1 cellular context compared by ENCODE assay signal in genomic region chr4:75514131-75514948, GRCh38.
TF ChIP-seq lines count a peak whose summit lies in the region.

TSS of gene RCHY1 (minus strand) at chr4:75514403. CDS start at chr4:75514286, 117 bp downstream.
A gene with protein sequence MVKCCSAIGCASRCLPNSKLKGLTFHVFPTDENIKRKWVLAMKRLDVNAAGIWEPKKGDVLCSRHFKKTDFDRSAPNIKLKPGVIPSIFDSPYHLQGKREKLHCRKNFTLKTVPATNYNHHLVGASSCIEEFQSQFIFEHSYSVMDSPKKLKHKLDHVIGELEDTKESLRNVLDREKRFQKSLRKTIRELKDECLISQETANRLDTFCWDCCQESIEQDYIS (plus strand): TSS chr4:75514473. CDS start chr4:75515453, 980 bp downstream.

TF ChIP-seq in HepG2, 621 proteins besides CTCF, POLR2A, EP300 and RAD21 (continued from another document and continues in another):
- TF ChIP-seq, protein P1, sequence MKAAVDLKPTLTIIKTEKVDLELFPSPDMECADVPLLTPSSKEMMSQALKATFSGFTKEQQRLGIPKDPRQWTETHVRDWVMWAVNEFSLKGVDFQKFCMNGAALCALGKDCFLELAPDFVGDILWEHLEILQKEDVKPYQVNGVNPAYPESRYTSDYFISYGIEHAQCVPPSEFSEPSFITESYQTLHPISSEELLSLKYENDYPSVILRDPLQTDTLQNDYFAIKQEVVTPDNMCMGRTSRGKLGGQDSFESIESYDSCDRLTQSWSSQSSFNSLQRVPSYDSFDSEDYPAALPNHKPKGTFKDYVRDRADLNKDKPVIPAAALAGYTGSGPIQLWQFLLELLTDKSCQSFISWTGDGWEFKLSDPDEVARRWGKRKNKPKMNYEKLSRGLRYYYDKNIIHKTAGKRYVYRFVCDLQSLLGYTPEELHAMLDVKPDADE (CRISPR knock-in tag; IDR thresholded peaks at IDR 0.05), result no peak
- TF ChIP-seq ZNF576 (CRISPR knock-in tag; IDR thresholded peaks at IDR 0.05), result no peak
- peak; percentile 79 for TF ChIP-seq HIVEP1 (CRISPR knock-in tag; IDR thresholded peaks at IDR 0.05)
- no peak for TF ChIP-seq TEAD2 (CRISPR knock-in tag; IDR thresholded peaks at IDR 0.05)
- TF ChIP-seq ZNF672 (CRISPR knock-in tag; IDR thresholded peaks at IDR 0.05), result no peak
- no peak for TF ChIP-seq ZNF850 (CRISPR knock-in tag; conservative IDR thresholded peaks at IDR 0.05)
- TF ChIP-seq ZNF329 (CRISPR knock-in tag; IDR thresholded peaks at IDR 0.05; ENCODE audit: low read depth), result no peak
- TF ChIP-seq ZKSCAN1 (IDR thresholded peaks at IDR 0.05; ENCODE audit: low read length), result no peak
- 0 out of 2 replicates have a peak, but pooled peaks have one; percentile 23 for TF ChIP-seq XBP1 (CRISPR knock-in tag; IDR thresholded peaks at IDR 0.05)
- peak; percentile 74 for TF ChIP-seq RBM39 (IDR thresholded peaks at IDR 0.05; ENCODE audit: low read depth, low read length, poor library complexity, severe bottlenecking)
- TF ChIP-seq FOXA3 (CRISPR knock-in tag; IDR thresholded peaks at IDR 0.05), result peak; percentile 66
- TF ChIP-seq PRMT3 (CRISPR knock-in tag; IDR thresholded peaks at IDR 0.05; ENCODE audit: borderline replicate concordance, low read depth), result no peak; the same call in 1 of the 2 replicates
- no peak for TF ChIP-seq MYNN (CRISPR knock-in tag; IDR thresholded peaks at IDR 0.05; ENCODE audit: low read depth)
- TF ChIP-seq JUN (CRISPR knock-in tag; IDR thresholded peaks at IDR 0.05), result no peak
- no peak for TF ChIP-seq ZBTB42 (CRISPR knock-in tag; IDR thresholded peaks at IDR 0.05)
- TF ChIP-seq MYC (CRISPR knock-in tag; IDR thresholded peaks at IDR 0.05; ENCODE audit: borderline replicate concordance), result peak; percentile 80; the same call in 1 of the 2 replicates
- TF ChIP-seq SMAD9 (CRISPR knock-in tag; IDR thresholded peaks at IDR 0.05), result no peak
- TF ChIP-seq ATF7 (IDR thresholded peaks at IDR 0.05), result no peak
- no peak for TF ChIP-seq ATF7 (CRISPR knock-in tag; IDR thresholded peaks at IDR 0.05)
- no peak; the same call in 1 of the 2 replicates for TF ChIP-seq ZNF567 (CRISPR knock-in tag; IDR thresholded peaks at IDR 0.05; ENCODE audit: borderline replicate concordance)
- TF ChIP-seq, protein P2, sequence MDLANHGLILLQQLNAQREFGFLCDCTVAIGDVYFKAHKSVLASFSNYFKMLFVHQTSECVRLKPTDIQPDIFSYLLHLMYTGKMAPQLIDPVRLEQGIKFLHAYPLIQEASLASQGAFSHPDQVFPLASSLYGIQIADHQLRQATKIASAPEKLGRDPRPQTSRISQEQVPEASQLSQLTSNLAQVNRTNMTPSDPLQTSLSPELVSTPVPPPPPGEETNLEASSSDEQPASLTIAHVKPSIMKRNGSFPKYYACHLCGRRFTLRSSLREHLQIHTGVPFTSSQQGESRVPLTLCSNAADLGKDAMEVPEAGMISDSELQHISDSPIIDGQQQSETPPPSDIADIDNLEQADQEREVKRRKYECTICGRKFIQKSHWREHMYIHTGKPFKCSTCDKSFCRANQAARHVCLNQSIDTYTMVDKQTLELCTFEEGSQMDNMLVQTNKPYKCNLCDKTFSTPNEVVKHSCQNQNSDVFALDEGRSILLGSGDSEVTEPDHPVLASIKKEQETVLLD (CRISPR knock-in tag; IDR thresholded peaks at IDR 0.05; ENCODE audit: low read depth), result peak; percentile 93
- no peak for TF ChIP-seq ZBTB34 (CRISPR knock-in tag; IDR thresholded peaks at IDR 0.05)
- TF ChIP-seq, protein P3, sequence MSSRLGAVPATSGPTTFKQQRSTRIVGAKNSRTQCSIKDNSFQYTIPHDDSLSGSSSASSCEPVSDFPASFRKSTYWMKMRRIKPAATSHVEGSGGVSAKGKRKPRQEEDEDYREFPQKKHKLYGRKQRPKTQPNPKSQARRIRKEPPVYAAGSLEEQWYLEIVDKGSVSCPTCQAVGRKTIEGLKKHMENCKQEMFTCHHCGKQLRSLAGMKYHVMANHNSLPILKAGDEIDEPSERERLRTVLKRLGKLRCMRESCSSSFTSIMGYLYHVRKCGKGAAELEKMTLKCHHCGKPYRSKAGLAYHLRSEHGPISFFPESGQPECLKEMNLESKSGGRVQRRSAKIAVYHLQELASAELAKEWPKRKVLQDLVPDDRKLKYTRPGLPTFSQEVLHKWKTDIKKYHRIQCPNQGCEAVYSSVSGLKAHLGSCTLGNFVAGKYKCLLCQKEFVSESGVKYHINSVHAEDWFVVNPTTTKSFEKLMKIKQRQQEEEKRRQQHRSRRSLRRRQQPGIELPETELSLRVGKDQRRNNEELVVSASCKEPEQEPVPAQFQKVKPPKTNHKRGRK (CRISPR knock-in tag; IDR thresholded peaks at IDR 0.05), result no peak
- no peak for TF ChIP-seq CENPX (CRISPR knock-in tag; IDR thresholded peaks at IDR 0.05)
- no peak for TF ChIP-seq ZNF572 (CRISPR knock-in tag; IDR thresholded peaks at IDR 0.05)
- TF ChIP-seq ZNF160 (CRISPR knock-in tag; IDR thresholded peaks at IDR 0.05), result no peak; the same call in 1 of the 2 replicates
- TF ChIP-seq PHF20 (CRISPR knock-in tag; IDR thresholded peaks at IDR 0.05), result peak; percentile 90
- peak; percentile 84 for TF ChIP-seq IRF2 (CRISPR knock-in tag; IDR thresholded peaks at IDR 0.05)
- TF ChIP-seq, protein P4, sequence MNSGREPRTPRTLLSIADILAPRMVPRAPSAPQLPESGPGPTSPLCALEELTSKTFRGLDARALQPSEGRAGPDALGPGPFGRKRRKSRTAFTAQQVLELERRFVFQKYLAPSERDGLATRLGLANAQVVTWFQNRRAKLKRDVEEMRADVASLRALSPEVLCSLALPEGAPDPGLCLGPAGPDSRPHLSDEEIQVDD (CRISPR knock-in tag; IDR thresholded peaks at IDR 0.05; ENCODE audit: borderline replicate concordance), result peak; percentile 8; the same call in 1 of the 2 replicates
- TF ChIP-seq HOXA3 (CRISPR knock-in tag; IDR thresholded peaks at IDR 0.05), result peak; percentile 99
- no peak for TF ChIP-seq ZNF234 (CRISPR knock-in tag; conservative IDR thresholded peaks at IDR 0.05)
- TF ChIP-seq ZNF724P (CRISPR knock-in tag; IDR thresholded peaks at IDR 0.05; ENCODE audit: borderline replicate concordance), result peak; percentile 92
- TF ChIP-seq CHD4 (IDR thresholded peaks at IDR 0.05; ENCODE audit: borderline replicate concordance, low read length), result no peak
- TF ChIP-seq HBP1 (CRISPR knock-in tag; IDR thresholded peaks at IDR 0.05; ENCODE audit: low read depth), result peak; percentile 63; the same call in 1 of the 2 replicates
- no peak for TF ChIP-seq ZNF468 (CRISPR knock-in tag; IDR thresholded peaks at IDR 0.05)
- peak; percentile 91 for TF ChIP-seq ZNF556 (CRISPR knock-in tag; IDR thresholded peaks at IDR 0.05; ENCODE audit: borderline replicate concordance)
- TF ChIP-seq FLYWCH1 (CRISPR knock-in tag; IDR thresholded peaks at IDR 0.05), result 0 out of 2 replicates have a peak, but pooled peaks have one; percentile 30
- no peak for TF ChIP-seq SMARCE1 (IDR thresholded peaks at IDR 0.05; ENCODE audit: borderline replicate concordance)
- no peak for TF ChIP-seq MLLT10 (CRISPR knock-in tag; IDR thresholded peaks at IDR 0.05)
- TF ChIP-seq NCOR1 (IDR thresholded peaks at IDR 0.05; ENCODE audit: borderline replicate concordance, low read length), result peak; percentile 40; the same call in 1 of the 2 replicates
- no peak for TF ChIP-seq ZSCAN22 (CRISPR knock-in tag; IDR thresholded peaks at IDR 0.05)
- no peak for TF ChIP-seq ZNF44 (CRISPR knock-in tag; IDR thresholded peaks at IDR 0.05)
- no peak for TF ChIP-seq PRPF4 (IDR thresholded peaks at IDR 0.05; ENCODE audit: low read depth, low read length, poor library complexity, severe bottlenecking)
- peak; percentile 28; the same call in 1 of the 2 replicates for TF ChIP-seq MXD4 (CRISPR knock-in tag; IDR thresholded peaks at IDR 0.05)
- TF ChIP-seq, protein P5, sequence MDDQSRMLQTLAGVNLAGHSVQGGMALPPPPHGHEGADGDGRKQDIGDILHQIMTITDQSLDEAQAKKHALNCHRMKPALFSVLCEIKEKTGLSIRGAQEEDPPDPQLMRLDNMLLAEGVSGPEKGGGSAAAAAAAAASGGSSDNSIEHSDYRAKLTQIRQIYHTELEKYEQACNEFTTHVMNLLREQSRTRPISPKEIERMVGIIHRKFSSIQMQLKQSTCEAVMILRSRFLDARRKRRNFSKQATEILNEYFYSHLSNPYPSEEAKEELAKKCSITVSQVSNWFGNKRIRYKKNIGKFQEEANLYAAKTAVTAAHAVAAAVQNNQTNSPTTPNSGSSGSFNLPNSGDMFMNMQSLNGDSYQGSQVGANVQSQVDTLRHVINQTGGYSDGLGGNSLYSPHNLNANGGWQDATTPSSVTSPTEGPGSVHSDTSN (CRISPR knock-in tag; IDR thresholded peaks at IDR 0.05; ENCODE audit: borderline replicate concordance), result no peak
- TF ChIP-seq SALL2 (CRISPR knock-in tag; IDR thresholded peaks at IDR 0.05), result no peak
- peak; percentile 67; the same call in 1 of the 2 replicates for TF ChIP-seq ZNF644 (CRISPR knock-in tag; IDR thresholded peaks at IDR 0.05; ENCODE audit: low read depth)
- TF ChIP-seq ZEB1 (IDR thresholded peaks at IDR 0.05; ENCODE audit: insufficient replicate concordance, low read depth), result peak; percentile 56
- TF ChIP-seq ZNF292 (CRISPR knock-in tag; IDR thresholded peaks at IDR 0.05; ENCODE audit: borderline replicate concordance, low read depth), result no peak; the same call in 1 of the 2 replicates
- TF ChIP-seq, protein P6, sequence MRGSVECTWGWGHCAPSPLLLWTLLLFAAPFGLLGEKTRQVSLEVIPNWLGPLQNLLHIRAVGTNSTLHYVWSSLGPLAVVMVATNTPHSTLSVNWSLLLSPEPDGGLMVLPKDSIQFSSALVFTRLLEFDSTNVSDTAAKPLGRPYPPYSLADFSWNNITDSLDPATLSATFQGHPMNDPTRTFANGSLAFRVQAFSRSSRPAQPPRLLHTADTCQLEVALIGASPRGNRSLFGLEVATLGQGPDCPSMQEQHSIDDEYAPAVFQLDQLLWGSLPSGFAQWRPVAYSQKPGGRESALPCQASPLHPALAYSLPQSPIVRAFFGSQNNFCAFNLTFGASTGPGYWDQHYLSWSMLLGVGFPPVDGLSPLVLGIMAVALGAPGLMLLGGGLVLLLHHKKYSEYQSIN (CRISPR knock-in tag; IDR thresholded peaks at IDR 0.05; ENCODE audit: borderline replicate concordance), result no peak
- no peak for TF ChIP-seq ZNF251 (CRISPR knock-in tag; IDR thresholded peaks at IDR 0.05)
- 0 out of 2 replicates have a peak, but pooled peaks have one; percentile 53 for TF ChIP-seq THAP7 (CRISPR knock-in tag; IDR thresholded peaks at IDR 0.05)
- no peak for TF ChIP-seq SP1 (IDR thresholded peaks at IDR 0.05)
- no peak; the same call in none of the 2 replicates for TF ChIP-seq SP1 (CRISPR knock-in tag; IDR thresholded peaks at IDR 0.05)
- TF ChIP-seq NR2F2 (IDR thresholded peaks at IDR 0.05; ENCODE audit: borderline replicate concordance, low read depth), result 0 out of 2 replicates have a peak, but pooled peaks have one; percentile 24
- TF ChIP-seq HMGA1 (CRISPR knock-in tag; conservative IDR thresholded peaks at IDR 0.05), result no peak
- no peak for TF ChIP-seq MAFF (IDR thresholded peaks at IDR 0.05; ENCODE audit: low read depth, low read length)
- peak; percentile 91 for TF ChIP-seq ZNF761 (CRISPR knock-in tag; conservative IDR thresholded peaks at IDR 0.05)
- no peak for TF ChIP-seq ZBTB1 (CRISPR knock-in tag; IDR thresholded peaks at IDR 0.05; ENCODE audit: borderline replicate concordance)
- TF ChIP-seq NFYB (CRISPR knock-in tag; IDR thresholded peaks at IDR 0.05), result peak; percentile 54; the same call in 1 of the 2 replicates
- peak; percentile 79 for TF ChIP-seq ATF1 (CRISPR knock-in tag; IDR thresholded peaks at IDR 0.05)
- TF ChIP-seq MXD1 (CRISPR knock-in tag; IDR thresholded peaks at IDR 0.05), result no peak; the same call in 1 of the 2 replicates
- TF ChIP-seq, protein P7, sequence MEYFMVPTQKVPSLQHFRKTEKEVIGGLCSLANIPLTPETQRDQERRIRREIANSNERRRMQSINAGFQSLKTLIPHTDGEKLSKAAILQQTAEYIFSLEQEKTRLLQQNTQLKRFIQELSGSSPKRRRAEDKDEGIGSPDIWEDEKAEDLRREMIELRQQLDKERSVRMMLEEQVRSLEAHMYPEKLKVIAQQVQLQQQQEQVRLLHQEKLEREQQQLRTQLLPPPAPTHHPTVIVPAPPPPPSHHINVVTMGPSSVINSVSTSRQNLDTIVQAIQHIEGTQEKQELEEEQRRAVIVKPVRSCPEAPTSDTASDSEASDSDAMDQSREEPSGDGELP (IDR thresholded peaks at IDR 0.05; ENCODE audit: borderline replicate concordance, low read depth), result no peak
- TF ChIP-seq ERF (CRISPR knock-in tag; IDR thresholded peaks at IDR 0.05), result peak; percentile 85
- no peak for TF ChIP-seq NPAS2 (CRISPR knock-in tag; IDR thresholded peaks at IDR 0.05; ENCODE audit: borderline replicate concordance)
- TF ChIP-seq PHF8 (CRISPR knock-in tag; IDR thresholded peaks at IDR 0.05), result peak; percentile 97
